ENCODE assay signal across 1 cellular context in the genomic region with DNA sequence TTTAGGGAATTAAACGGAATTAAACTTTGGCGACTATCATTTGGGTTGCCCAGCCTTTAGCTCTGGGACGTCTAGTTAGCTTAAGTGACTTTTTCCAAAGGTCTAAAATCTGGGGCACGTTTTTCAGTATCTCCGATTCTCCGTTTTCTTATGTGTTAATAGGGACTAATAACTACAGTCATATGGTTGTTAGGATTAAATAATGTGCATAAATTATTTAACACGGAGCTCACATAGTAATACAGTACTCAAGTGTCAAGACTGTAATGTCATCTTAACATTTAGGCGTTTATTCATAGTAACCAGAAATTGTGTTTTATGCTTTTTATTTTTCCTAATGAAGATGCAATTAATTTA.
TF ChIP-seq lines count a peak whose summit lies in the region.

No MANE protein-coding gene starts in this region.

TF ChIP-seq in GM23338, 12 proteins besides CTCF, POLR2A, EP300 and RAD21 (continued from another document):
- TF ChIP-seq, protein P1, sequence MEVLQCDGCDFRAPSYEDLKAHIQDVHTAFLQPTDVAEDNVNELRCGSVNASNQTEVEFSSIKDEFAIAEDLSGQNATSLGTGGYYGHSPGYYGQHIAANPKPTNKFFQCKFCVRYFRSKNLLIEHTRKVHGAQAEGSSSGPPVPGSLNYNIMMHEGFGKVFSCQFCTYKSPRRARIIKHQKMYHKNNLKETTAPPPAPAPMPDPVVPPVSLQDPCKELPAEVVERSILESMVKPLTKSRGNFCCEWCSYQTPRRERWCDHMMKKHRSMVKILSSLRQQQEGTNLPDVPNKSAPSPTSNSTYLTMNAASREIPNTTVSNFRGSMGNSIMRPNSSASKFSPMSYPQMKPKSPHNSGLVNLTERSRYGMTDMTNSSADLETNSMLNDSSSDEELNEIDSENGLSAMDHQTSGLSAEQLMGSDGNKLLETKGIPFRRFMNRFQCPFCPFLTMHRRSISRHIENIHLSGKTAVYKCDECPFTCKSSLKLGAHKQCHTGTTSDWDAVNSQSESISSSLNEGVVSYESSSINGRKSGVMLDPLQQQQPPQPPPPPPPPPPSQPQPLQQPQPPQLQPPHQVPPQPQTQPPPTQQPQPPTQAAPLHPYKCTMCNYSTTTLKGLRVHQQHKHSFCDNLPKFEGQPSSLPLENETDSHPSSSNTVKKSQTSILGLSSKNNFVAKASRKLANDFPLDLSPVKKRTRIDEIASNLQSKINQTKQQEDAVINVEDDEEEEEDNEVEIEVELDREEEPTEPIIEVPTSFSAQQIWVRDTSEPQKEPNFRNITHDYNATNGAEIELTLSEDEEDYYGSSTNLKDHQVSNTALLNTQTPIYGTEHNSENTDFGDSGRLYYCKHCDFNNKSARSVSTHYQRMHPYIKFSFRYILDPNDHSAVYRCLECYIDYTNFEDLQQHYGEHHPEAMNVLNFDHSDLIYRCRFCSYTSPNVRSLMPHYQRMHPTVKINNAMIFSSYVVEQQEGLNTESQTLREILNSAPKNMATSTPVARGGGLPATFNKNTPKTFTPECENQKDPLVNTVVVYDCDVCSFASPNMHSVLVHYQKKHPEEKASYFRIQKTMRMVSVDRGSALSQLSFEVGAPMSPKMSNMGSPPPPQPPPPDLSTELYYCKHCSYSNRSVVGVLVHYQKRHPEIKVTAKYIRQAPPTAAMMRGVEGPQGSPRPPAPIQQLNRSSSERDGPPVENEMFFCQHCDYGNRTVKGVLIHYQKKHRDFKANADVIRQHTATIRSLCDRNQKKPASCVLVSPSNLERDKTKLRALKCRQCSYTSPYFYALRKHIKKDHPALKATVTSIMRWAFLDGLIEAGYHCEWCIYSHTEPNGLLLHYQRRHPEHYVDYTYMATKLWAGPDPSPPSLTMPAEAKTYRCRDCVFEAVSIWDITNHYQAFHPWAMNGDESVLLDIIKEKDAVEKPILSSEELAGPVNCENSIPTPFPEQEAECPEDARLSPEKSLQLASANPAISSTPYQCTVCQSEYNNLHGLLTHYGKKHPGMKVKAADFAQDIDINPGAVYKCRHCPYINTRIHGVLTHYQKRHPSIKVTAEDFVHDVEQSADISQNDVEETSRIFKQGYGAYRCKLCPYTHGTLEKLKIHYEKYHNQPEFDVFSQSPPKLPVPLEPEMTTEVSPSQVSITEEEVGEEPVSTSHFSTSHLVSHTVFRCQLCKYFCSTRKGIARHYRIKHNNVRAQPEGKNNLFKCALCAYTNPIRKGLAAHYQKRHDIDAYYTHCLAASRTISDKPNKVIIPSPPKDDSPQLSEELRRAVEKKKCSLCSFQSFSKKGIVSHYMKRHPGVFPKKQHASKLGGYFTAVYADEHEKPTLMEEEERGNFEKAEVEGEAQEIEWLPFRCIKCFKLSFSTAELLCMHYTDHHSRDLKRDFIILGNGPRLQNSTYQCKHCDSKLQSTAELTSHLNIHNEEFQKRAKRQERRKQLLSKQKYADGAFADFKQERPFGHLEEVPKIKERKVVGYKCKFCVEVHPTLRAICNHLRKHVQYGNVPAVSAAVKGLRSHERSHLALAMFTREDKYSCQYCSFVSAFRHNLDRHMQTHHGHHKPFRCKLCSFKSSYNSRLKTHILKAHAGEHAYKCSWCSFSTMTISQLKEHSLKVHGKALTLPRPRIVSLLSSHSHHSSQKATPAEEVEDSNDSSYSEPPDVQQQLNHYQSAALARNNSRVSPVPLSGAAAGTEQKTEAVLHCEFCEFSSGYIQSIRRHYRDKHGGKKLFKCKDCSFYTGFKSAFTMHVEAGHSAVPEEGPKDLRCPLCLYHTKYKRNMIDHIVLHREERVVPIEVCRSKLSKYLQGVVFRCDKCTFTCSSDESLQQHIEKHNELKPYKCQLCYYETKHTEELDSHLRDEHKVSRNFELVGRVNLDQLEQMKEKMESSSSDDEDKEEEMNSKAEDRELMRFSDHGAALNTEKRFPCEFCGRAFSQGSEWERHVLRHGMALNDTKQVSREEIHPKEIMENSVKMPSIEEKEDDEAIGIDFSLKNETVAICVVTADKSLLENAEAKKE (CRISPR knock-in tag; IDR thresholded peaks at IDR 0.05) = no peak
- TF ChIP-seq, protein P2, sequence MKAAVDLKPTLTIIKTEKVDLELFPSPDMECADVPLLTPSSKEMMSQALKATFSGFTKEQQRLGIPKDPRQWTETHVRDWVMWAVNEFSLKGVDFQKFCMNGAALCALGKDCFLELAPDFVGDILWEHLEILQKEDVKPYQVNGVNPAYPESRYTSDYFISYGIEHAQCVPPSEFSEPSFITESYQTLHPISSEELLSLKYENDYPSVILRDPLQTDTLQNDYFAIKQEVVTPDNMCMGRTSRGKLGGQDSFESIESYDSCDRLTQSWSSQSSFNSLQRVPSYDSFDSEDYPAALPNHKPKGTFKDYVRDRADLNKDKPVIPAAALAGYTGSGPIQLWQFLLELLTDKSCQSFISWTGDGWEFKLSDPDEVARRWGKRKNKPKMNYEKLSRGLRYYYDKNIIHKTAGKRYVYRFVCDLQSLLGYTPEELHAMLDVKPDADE (IDR thresholded peaks at IDR 0.05) = no peak
- TF ChIP-seq STAT1 (IDR thresholded peaks at IDR 0.05; ENCODE audit: unreplicated experiment) = no peak
- TF ChIP-seq, protein P3, sequence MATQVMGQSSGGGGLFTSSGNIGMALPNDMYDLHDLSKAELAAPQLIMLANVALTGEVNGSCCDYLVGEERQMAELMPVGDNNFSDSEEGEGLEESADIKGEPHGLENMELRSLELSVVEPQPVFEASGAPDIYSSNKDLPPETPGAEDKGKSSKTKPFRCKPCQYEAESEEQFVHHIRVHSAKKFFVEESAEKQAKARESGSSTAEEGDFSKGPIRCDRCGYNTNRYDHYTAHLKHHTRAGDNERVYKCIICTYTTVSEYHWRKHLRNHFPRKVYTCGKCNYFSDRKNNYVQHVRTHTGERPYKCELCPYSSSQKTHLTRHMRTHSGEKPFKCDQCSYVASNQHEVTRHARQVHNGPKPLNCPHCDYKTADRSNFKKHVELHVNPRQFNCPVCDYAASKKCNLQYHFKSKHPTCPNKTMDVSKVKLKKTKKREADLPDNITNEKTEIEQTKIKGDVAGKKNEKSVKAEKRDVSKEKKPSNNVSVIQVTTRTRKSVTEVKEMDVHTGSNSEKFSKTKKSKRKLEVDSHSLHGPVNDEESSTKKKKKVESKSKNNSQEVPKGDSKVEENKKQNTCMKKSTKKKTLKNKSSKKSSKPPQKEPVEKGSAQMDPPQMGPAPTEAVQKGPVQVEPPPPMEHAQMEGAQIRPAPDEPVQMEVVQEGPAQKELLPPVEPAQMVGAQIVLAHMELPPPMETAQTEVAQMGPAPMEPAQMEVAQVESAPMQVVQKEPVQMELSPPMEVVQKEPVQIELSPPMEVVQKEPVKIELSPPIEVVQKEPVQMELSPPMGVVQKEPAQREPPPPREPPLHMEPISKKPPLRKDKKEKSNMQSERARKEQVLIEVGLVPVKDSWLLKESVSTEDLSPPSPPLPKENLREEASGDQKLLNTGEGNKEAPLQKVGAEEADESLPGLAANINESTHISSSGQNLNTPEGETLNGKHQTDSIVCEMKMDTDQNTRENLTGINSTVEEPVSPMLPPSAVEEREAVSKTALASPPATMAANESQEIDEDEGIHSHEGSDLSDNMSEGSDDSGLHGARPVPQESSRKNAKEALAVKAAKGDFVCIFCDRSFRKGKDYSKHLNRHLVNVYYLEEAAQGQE (IDR thresholded peaks at IDR 0.05; ENCODE audit: unreplicated experiment) = no peak
- TF ChIP-seq CREB1 (CRISPR knock-in tag; IDR thresholded peaks at IDR 0.05; ENCODE audit: low read depth) = no peak
- TF ChIP-seq NANOG (IDR thresholded peaks at IDR 0.05; ENCODE audit: borderline replicate concordance) = no peak
- no peak for TF ChIP-seq POLR2AphosphoS5 (IDR thresholded peaks at IDR 0.05; ENCODE audit: low read depth)
- TF ChIP-seq EZH2phosphoT487 (IDR thresholded peaks at IDR 0.05; ENCODE audit: unreplicated experiment) = no peak
- no peak for TF ChIP-seq ZNF331 (CRISPR knock-in tag; IDR thresholded peaks at IDR 0.05; ENCODE audit: low read depth)
- no peak for TF ChIP-seq EZH2 (IDR thresholded peaks at IDR 0.05; ENCODE audit: low read depth, unreplicated experiment)
- no peak for TF ChIP-seq JUNB (IDR thresholded peaks at IDR 0.05; ENCODE audit: unreplicated experiment)
TF ChIP-seq in GM23338: peak in this region for 0.
